ENCODE assay signal across 8 cellular contexts in the genomic region with DNA sequence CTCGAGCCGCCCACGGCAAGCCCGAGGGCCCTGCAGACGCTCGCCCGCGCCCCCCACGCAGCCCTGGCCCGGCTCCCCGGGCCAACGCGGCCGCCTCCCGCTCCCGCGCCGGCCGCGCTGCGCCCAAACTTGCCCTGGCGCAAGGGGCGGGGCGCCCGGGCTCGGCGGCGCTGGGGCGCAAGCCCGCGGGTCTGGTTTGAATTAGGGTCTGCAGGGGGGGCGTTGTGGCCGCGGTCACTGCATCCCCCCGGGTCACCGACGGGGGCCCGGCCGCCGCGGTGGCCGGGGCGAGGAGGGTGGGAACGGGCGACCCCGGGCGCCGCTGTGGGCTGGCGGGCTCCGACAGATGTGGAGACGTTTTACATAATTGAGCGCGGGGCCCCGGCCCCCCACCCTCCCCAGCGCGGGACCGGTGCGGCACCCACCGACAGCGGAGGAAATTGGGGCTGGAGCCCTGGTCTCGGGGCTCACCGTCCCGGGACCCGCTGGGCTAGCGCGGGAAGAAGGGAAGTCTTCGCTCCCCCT. TPM values are rescaled to one million over a fixed set of nuclear protein-coding genes. Genes with fewer than 3 reads are reported as not detected.
DNase-seq lines count a peak whose midpoint lies in the region; ATAC-seq lines count a peak whose summit lies in the region.

No MANE protein-coding gene starts in this region.

- DNase-seq in CD1c-positive myeloid dendritic cell (ENCODE audit: extremely low spot score) (peak; percentile 29), HAP-1 (ENCODE audit: low spot score in 2 of 2) (peak in 1 of 2 experiments; percentile 43), SK-N-MC (ENCODE audit: low read depth, low spot score) (no peak), right cardiac atrium (no peak)
- DNase-seq in activated CD8-positive, alpha-beta memory T cell treated with anti-CD3 and anti-CD28 coated beads, Interleukin-2, amount 50 U/mL, for 4 hours, result no peak

- intact Hi-C loops in right cardiac atrium (cut with DNase I), result loop anchor here in 1 of 4 donors (10.0 kb wide), 1 partner anchor 89 kb away; no protein-coding TSS in a partner anchor

- H3K9me3 ChIP-seq in HAP-1 (no peaks in the 10 kb centered on the region), SK-N-MC (ENCODE audit: low read depth, low read length) (no peaks in the 10 kb centered on the region), right cardiac atrium (ENCODE audit: control insufficient read depth, low read length) (no peaks in the 10 kb centered on the region), subcutaneous abdominal adipose tissue (ENCODE audit: control insufficient read depth in 5 of 5, low read length in 5 of 5) (no peaks in the 10 kb centered on the region)

- H3K36me3 ChIP-seq in HAP-1 (replicated peaks), result no peaks in the 10 kb centered on the region
- H3K36me3 ChIP-seq in SK-N-MC (ENCODE audit: insufficient read depth, low read length), result no peaks in the 10 kb centered on the region
- no peaks in the 10 kb centered on the region for H3K36me3 ChIP-seq in subcutaneous abdominal adipose tissue (ENCODE audit: control insufficient read depth in 5 of 5, insufficient read depth in 5 of 5, low read length in 5 of 5)

- under 1% methylated on average over 67 of the region's 67 CpGs for WGBS in right cardiac atrium

- no peaks in the 10 kb centered on the region for H3K27me3 ChIP-seq in HAP-1 (ENCODE audit: low read depth)
- no peaks in the 10 kb centered on the region for H3K27me3 ChIP-seq in right cardiac atrium (ENCODE audit: control insufficient read depth, insufficient read depth)
- peaks cover 4 to 22% (median 13%) of the 10 kb centered on the region in 5 donors for H3K27me3 ChIP-seq in subcutaneous abdominal adipose tissue (ENCODE audit: control insufficient read depth in 5 of 5, insufficient read depth in 4 of 5, low read length in 5 of 5)

- peak overlapping the region; percentile 37 for H3K9ac ChIP-seq in SK-N-MC (ENCODE audit: insufficient read length)
- H3K9ac ChIP-seq in subcutaneous abdominal adipose tissue (ENCODE audit: low read length in 5 of 5), result peak overlapping the region in 1 of 5 donors; percentile 52

- ATAC-seq in right cardiac atrium, result peak; percentile 17 to 19
- no peak for ATAC-seq in HG03139 (IDR thresholded peaks at IDR 0.05; ENCODE audit: unreplicated experiment)
- ATAC-seq in GM18517 (IDR thresholded peaks at IDR 0.05; ENCODE audit: unreplicated experiment), result no peak

- H3K4me3 ChIP-seq in HAP-1, result peak overlapping the region; percentile 60
- H3K4me3 ChIP-seq in SK-N-MC, result peak overlapping the region; percentile 82
- H3K4me3 ChIP-seq in right cardiac atrium (ENCODE audit: low read length), result peak overlapping the region; percentile 68
- peak overlapping the region in 4 of 5 donors; percentile 61 to 78 (median 67) for H3K4me3 ChIP-seq in subcutaneous abdominal adipose tissue (ENCODE audit: low read depth in 1 of 5, low read length in 5 of 5)

- H3K27ac ChIP-seq in SK-N-MC (no peak overlapping the region), right cardiac atrium (ENCODE audit: low read length) (no peak overlapping the region), subcutaneous abdominal adipose tissue (ENCODE audit: low read depth, low read length) (no peak overlapping the region)

- in situ Hi-C loops in HAP-1 (cut with MboI; ENCODE audit: low sequenced_read_pairs), result no loop called here

- H3K4me1 ChIP-seq in HAP-1, result peaks cover 12% of the 10 kb centered on the region
- no peaks in the 10 kb centered on the region for H3K4me1 ChIP-seq in right cardiac atrium (ENCODE audit: control insufficient read depth, insufficient read depth, low read length)
- peaks cover 0 to 29% (median 24%) of the 10 kb centered on the region in 5 donors for H3K4me1 ChIP-seq in subcutaneous abdominal adipose tissue (ENCODE audit: control insufficient read depth in 5 of 5, insufficient read depth in 5 of 5, low read length in 5 of 5)

RNA-seq across cellular contexts. Expression of a gene that starts 0.7 kb away (rescaled TPM):
- total RNA-seq in right cardiac atrium, result under 1 TPM; 0.09 to 0.25 (median 0.20) TPM
- polyA plus RNA-seq in right cardiac atrium, result 0.23 TPM

Comparison
In these comparisons a context has a peak if more than half of its experiments do, and no peak if none do; other contexts are left out.
1. ATAC-seq: peak in right cardiac atrium (2 of 2); none in HG03139 (single experiment) and GM18517 (single experiment).
2. Peak in every context shown above with its lines, with median percentiles within 50 percentile points of each other: H3K4me3 ChIP-seq.